ENCODE assay signal across 1 cellular context in genomic region chr16:3716831-3717234, GRCh38.
TF ChIP-seq lines count a peak whose summit lies in the region.

No MANE protein-coding gene starts in this region.

TF ChIP-seq in HepG2, 621 proteins besides CTCF, POLR2A, EP300 and RAD21 (continued from another document):
- TF ChIP-seq ZBTB7B (CRISPR knock-in tag; IDR thresholded peaks at IDR 0.05): peak; percentile 40; the same call in 1 of the 2 replicates
- TF ChIP-seq ZNF839 (CRISPR knock-in tag; IDR thresholded peaks at IDR 0.05; ENCODE audit: borderline replicate concordance): 0 out of 2 replicates have a peak, but pooled peaks have one; percentile 4
- TF ChIP-seq ZNF891 (CRISPR knock-in tag; IDR thresholded peaks at IDR 0.05): peak; percentile 84; the same call in 1 of the 2 replicates
- TF ChIP-seq STAG1 (CRISPR knock-in tag; IDR thresholded peaks at IDR 0.05): 0 out of 2 replicates have a peak, but pooled peaks have one; percentile 3
- TF ChIP-seq ZNF232 (CRISPR knock-in tag; IDR thresholded peaks at IDR 0.05; ENCODE audit: borderline replicate concordance): no peak
- TF ChIP-seq XRCC5 (optimal IDR thresholded peaks at IDR 0.05; ENCODE audit: low read length): peak; percentile 36
- peak; percentile 37; the same call in 1 of the 2 replicates for TF ChIP-seq MYC (CRISPR knock-in tag; IDR thresholded peaks at IDR 0.05; ENCODE audit: borderline replicate concordance)
- TF ChIP-seq CEBPB (IDR thresholded peaks at IDR 0.05; ENCODE audit: borderline replicate concordance, low read depth, low read length): no peak
- TF ChIP-seq NCOA1 (CRISPR knock-in tag; IDR thresholded peaks at IDR 0.05): no peak
- TF ChIP-seq ZNF572 (CRISPR knock-in tag; IDR thresholded peaks at IDR 0.05): peak; percentile 72; the same call in 1 of the 2 replicates
- peak; percentile 67 for TF ChIP-seq BHLHE40 (IDR thresholded peaks at IDR 0.05; ENCODE audit: low read length)
- 0 out of 2 replicates have a peak, but pooled peaks have one; percentile 17 for TF ChIP-seq ZNF264 (CRISPR knock-in tag; IDR thresholded peaks at IDR 0.05)
- TF ChIP-seq SMAD1 (CRISPR knock-in tag; IDR thresholded peaks at IDR 0.05; ENCODE audit: borderline replicate concordance, low read depth): 0 out of 2 replicates have a peak, but pooled peaks have one; percentile 7
- TF ChIP-seq MTERF4 (CRISPR knock-in tag; IDR thresholded peaks at IDR 0.05): peak; percentile 67; the same call in 1 of the 2 replicates
- 0 out of 2 replicates have a peak, but pooled peaks have one; percentile 30 for TF ChIP-seq GZF1 (CRISPR knock-in tag; IDR thresholded peaks at IDR 0.05)
- no peak for TF ChIP-seq ZNF354B (CRISPR knock-in tag; IDR thresholded peaks at IDR 0.05)
- no peak for TF ChIP-seq YEATS4 (CRISPR knock-in tag; IDR thresholded peaks at IDR 0.05; ENCODE audit: borderline replicate concordance)
- TF ChIP-seq ZNF704 (CRISPR knock-in tag; IDR thresholded peaks at IDR 0.05; ENCODE audit: borderline replicate concordance): 0 out of 2 replicates have a peak, but pooled peaks have one; percentile 19
- peak; percentile 67; the same call in 1 of the 2 replicates for TF ChIP-seq ZNF296 (CRISPR knock-in tag; conservative IDR thresholded peaks at IDR 0.05)
- TF ChIP-seq MED1 (CRISPR knock-in tag; IDR thresholded peaks at IDR 0.05): 0 out of 2 replicates have a peak, but pooled peaks have one; percentile 28
- peak; percentile 35 for TF ChIP-seq HNRNPLL (IDR thresholded peaks at IDR 0.05; ENCODE audit: low read depth, low read length, poor library complexity, severe bottlenecking)
- 0 out of 2 replicates have a peak, but pooled peaks have one; percentile 16 for TF ChIP-seq HIC2 (CRISPR knock-in tag; IDR thresholded peaks at IDR 0.05; ENCODE audit: low read depth)
- TF ChIP-seq ZNF619 (CRISPR knock-in tag; IDR thresholded peaks at IDR 0.05): 0 out of 2 replicates have a peak, but pooled peaks have one; percentile 52
- TF ChIP-seq DZIP1 (CRISPR knock-in tag; IDR thresholded peaks at IDR 0.05): peak; percentile 26; the same call in 1 of the 2 replicates
- peak; percentile 81 for TF ChIP-seq ZNF280B (CRISPR knock-in tag; IDR thresholded peaks at IDR 0.05; ENCODE audit: borderline replicate concordance)
- no peak for TF ChIP-seq ZNF280D (CRISPR knock-in tag; IDR thresholded peaks at IDR 0.05)
- TF ChIP-seq ZZZ3 (CRISPR knock-in tag; IDR thresholded peaks at IDR 0.05; ENCODE audit: borderline replicate concordance): 0 out of 2 replicates have a peak, but pooled peaks have one; percentile 25
- TF ChIP-seq ZSCAN31 (CRISPR knock-in tag; IDR thresholded peaks at IDR 0.05; ENCODE audit: low read depth): peak; percentile 21; the same call in 1 of the 2 replicates
- TF ChIP-seq ZNF616 (CRISPR knock-in tag; IDR thresholded peaks at IDR 0.05; ENCODE audit: low read depth): no peak
- no peak for TF ChIP-seq PTBP1 (IDR thresholded peaks at IDR 0.05; ENCODE audit: low read depth, low read length, poor library complexity, severe bottlenecking)
- no peak for TF ChIP-seq CREB1 (IDR thresholded peaks at IDR 0.05)
- TF ChIP-seq CREB1 (CRISPR knock-in tag; IDR thresholded peaks at IDR 0.05): peak; percentile 20; the same call in 1 of the 2 replicates
- 0 out of 2 replicates have a peak, but pooled peaks have one; percentile 16 for TF ChIP-seq FOXP4 (CRISPR knock-in tag; IDR thresholded peaks at IDR 0.05)
- TF ChIP-seq ZNF780A (CRISPR knock-in tag; IDR thresholded peaks at IDR 0.05): 0 out of 2 replicates have a peak, but pooled peaks have one; percentile 12
- 0 out of 2 replicates have a peak, but pooled peaks have one; percentile 29 for TF ChIP-seq ELF4 (CRISPR knock-in tag; IDR thresholded peaks at IDR 0.05; ENCODE audit: borderline replicate concordance)
- TF ChIP-seq ZNF276 (CRISPR knock-in tag; IDR thresholded peaks at IDR 0.05; ENCODE audit: low read depth): no peak
- TF ChIP-seq MXD3 (CRISPR knock-in tag; IDR thresholded peaks at IDR 0.05): 0 out of 2 replicates have a peak, but pooled peaks have one; percentile 10
- TF ChIP-seq ZFP90 (CRISPR knock-in tag; IDR thresholded peaks at IDR 0.05; ENCODE audit: borderline replicate concordance): peak; percentile 68; the same call in 1 of the 2 replicates
- TF ChIP-seq NAIF1 (CRISPR knock-in tag; IDR thresholded peaks at IDR 0.05; ENCODE audit: borderline replicate concordance): 0 out of 2 replicates have a peak, but pooled peaks have one; percentile 48
TF ChIP-seq in HepG2: peak in this region for 42.
